In the genomic region with DNA sequence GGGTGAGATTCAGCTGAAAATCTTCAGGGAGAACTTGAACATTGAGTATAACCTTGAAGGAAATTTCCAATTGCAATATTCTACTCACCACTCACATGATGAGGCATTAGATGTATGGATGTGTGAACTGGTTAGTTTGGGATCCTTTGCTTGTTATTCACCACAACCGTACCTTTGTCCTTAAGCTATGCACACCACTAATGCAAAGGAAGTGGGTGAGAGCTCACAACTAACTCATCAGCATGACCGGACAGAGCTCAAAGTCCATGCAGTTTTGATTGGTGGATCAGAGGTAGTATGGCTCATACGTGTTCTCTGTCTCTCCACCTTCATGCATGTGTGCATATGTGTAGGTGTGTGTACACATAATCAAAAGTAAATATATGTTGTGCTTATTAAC, we compare ENCODE assay signal across 25 cellular contexts. TPM values are rescaled to one million over a fixed set of nuclear protein-coding genes. Genes with fewer than 3 reads are reported as not detected.
A peak's percentile ranks its signal among the peaks of the same experiment; 100 is the strongest.
DNase-seq lines count a peak whose midpoint lies in the region; ATAC-seq, FAIRE-seq and TF ChIP-seq lines count a peak whose summit lies in the region.
"Had no signal": no experiment of that assay in that cellular context is flagged by ENCODE, and none has a peak within 500 bp of the region (broad histone marks: within the 10 kb centered on the region; RNA-seq: fewer than 3 reads in every experiment).

No MANE protein-coding gene starts in this region.

- POLR2A ChIA-PET in PC-3 (lab: Charles Lee; ENCODE audit: unreplicated experiment), result no interaction called here

- H3K27me3 ChIP-seq in PC-3 (ENCODE audit: low read length), result peaks cover 89% of the 10 kb centered on the region
- no peaks in the 10 kb centered on the region for H3K27me3 ChIP-seq in foreskin keratinocyte
- no peaks in the 10 kb centered on the region for H3K27me3 ChIP-seq in small intestine (ENCODE audit: control insufficient read depth in 2 of 2, insufficient read depth in 2 of 2, low read length in 2 of 2)
- H3K27me3 ChIP-seq in uterus, result no peaks in the 10 kb centered on the region
- H3K27me3 ChIP-seq: BE2C; BLaER1 treated with 17β-estradiol and CSF1 and Interleukin-3, amounts not matched to agents 10 nM and 100 nM had no signal

- H3K9me2 ChIP-seq in PC-3 (replicated peaks; ENCODE audit: low read length), result no peaks in the 10 kb centered on the region

- no peak for ATAC-seq in PC-3
- peak; percentile 34 for ATAC-seq in foreskin keratinocyte
- ATAC-seq in GM19455 (IDR thresholded peaks at IDR 0.05; ENCODE audit: unreplicated experiment), result no peak
- ATAC-seq: A549, HCT116 had no signal

- H3K4me3 ChIP-seq in PC-3 (ENCODE audit: low read length) (no peak overlapping the region), small intestine (ENCODE audit: low read depth in 1 of 2, low read length in 2 of 2) (no peak overlapping the region), uterus (no peak overlapping the region)
- H3K4me3 ChIP-seq: A549; BLaER1 treated with 17β-estradiol and CSF1 and Interleukin-3, amounts not matched to agents 10 nM and 100 nM had no signal

- BruUV-seq in PC-3 (replicated peaks; lab: Mats Ljungman, UMichigan), result no TSS peak

- H2AFZ ChIP-seq in PC-3 (ENCODE audit: low read length), result no peak overlapping the region

- no peaks in the 10 kb centered on the region for H3F3A ChIP-seq in PC-3 (ENCODE audit: low read length, unreplicated experiment)

- CTCF ChIA-PET in PC-3 (lab: Charles Lee), result no interaction called here

- FAIRE-seq in small intestine (lab: Jason Lieb, UNC), result no peak
- FAIRE-seq: A549, G401.6, GM12892, GM19239 had no signal

- H3K79me2 ChIP-seq in PC-3 (ENCODE audit: low read length), result no peaks in the 10 kb centered on the region

- H3K4me1 ChIP-seq in PC-3 (ENCODE audit: insufficient read depth, low read length), result no peaks in the 10 kb centered on the region
- H3K4me1 ChIP-seq in foreskin keratinocyte, result no peaks in the 10 kb centered on the region
- H3K4me1 ChIP-seq in small intestine (ENCODE audit: control insufficient read depth in 2 of 2, insufficient read depth in 1 of 2, low read depth in 1 of 2, low read length in 1 of 2), result peaks cover 0 to 2% of the 10 kb centered on the region in 2 donors
- H3K4me1 ChIP-seq in uterus, result no peaks in the 10 kb centered on the region
- H3K4me1 ChIP-seq: A549; BE2C; BLaER1 treated with 17β-estradiol and CSF1 and Interleukin-3, amounts not matched to agents 10 nM and 100 nM had no signal

- H4K20me1 ChIP-seq in PC-3 (ENCODE audit: low read length), result no peaks in the 10 kb centered on the region
- H4K20me1 ChIP-seq: BLaER1 treated with 17β-estradiol and CSF1 and Interleukin-3, amounts not matched to agents 10 nM and 100 nM had no signal

- no peaks in the 10 kb centered on the region for H3K36me3 ChIP-seq in PC-3 (ENCODE audit: low read depth, low read length)
- no peaks in the 10 kb centered on the region for H3K36me3 ChIP-seq in small intestine (ENCODE audit: control insufficient read depth in 2 of 2, insufficient read depth in 2 of 2, low read length in 2 of 2)
- H3K36me3 ChIP-seq in uterus, result no peaks in the 10 kb centered on the region
- H3K36me3 ChIP-seq: BE2C; BLaER1 treated with 17β-estradiol and CSF1 and Interleukin-3, amounts not matched to agents 10 nM and 100 nM had no signal

- intact Hi-C loops in PC-3 (cut with micrococcal nuclease) (no loop called here), uterus (cut with DNase I; ENCODE audit: low total_unique reads) (no loop called here)

- H3K9me3 ChIP-seq in PC-3 (ENCODE audit: low read length) (no peaks in the 10 kb centered on the region), small intestine (ENCODE audit: control insufficient read depth, low read depth) (no peaks in the 10 kb centered on the region), uterus (no peaks in the 10 kb centered on the region)
- H3K9me3 ChIP-seq: A549; BE2C; BLaER1 treated with 17β-estradiol and CSF1 and Interleukin-3, amounts not matched to agents 10 nM and 100 nM had no signal

- no peak overlapping the region for H3K4me2 ChIP-seq in PC-3 (ENCODE audit: low read length)
- H3K4me2 ChIP-seq: A549; BLaER1 treated with 17β-estradiol and CSF1 and Interleukin-3, amounts not matched to agents 10 nM and 100 nM had no signal

- no peak overlapping the region for H3K9ac ChIP-seq in PC-3 (ENCODE audit: low read length)
- H3K9ac ChIP-seq: BLaER1 treated with 17β-estradiol and CSF1 and Interleukin-3, amounts not matched to agents 10 nM and 100 nM had no signal

- DNase-seq in PC-3, result peak; percentile 22
- peak; percentile 36 for DNase-seq in SW480 (ENCODE audit: low spot score)
- DNase-seq in foreskin keratinocyte, result peak in 1 of 2 donors; percentile 13
- peak; percentile 90 for DNase-seq in small intestine
- DNase-seq in kidney glomerular epithelial cell (lab: John Stamatoyannopoulos, UW), result no peak
- no peak for DNase-seq in uterus
- DNase-seq in stimulated activated naive CD4-positive, alpha-beta T cell (lab: John Stamatoyannopoulos, UW), result no peak
- DNase-seq: 8988T; ACHN; AML-193; BE2C; CD4-positive, alpha-beta T cell; CD8-positive, alpha-beta memory T cell; DMS153; DND-41; GOT3; H9 had no signal

- WGBS in small intestine, 3 donors, result 25 to 67% (median 45%) methylated on average over 3 of the region's 3 CpGs

- no peak for TF ChIP-seq CTCF in PC-3 (conservative IDR thresholded peaks at IDR 0.05; ENCODE audit: low read depth, low read length)
- no peak for TF ChIP-seq CTCF in foreskin keratinocyte (conservative IDR thresholded peaks at IDR 0.05)
- TF ChIP-seq CTCF in uterus (IDR thresholded peaks at IDR 0.05), result no peak

- H3K27ac ChIP-seq in PC-3 (ENCODE audit: low read length) (no peak overlapping the region), foreskin keratinocyte (no peak overlapping the region), small intestine (ENCODE audit: low read depth in 1 of 2, low read length in 1 of 2) (no peak overlapping the region), uterus (no peak overlapping the region)
- H3K27ac ChIP-seq: A549; BLaER1 treated with 17β-estradiol and CSF1 and Interleukin-3, amounts not matched to agents 10 nM and 100 nM had no signal

- TF ChIP-seq POLR2A in uterus (IDR thresholded peaks at IDR 0.05), result no peak

RNA-seq across cellular contexts. Expression of gene MROH9, which starts 43.5 kb away (rescaled TPM):
- total RNA-seq in PC-3 (2014; rRNA removed) (not detected in 2 replicates), foreskin keratinocyte (not detected in 2 replicates), uterus (under 1 TPM in 1 of 4 donors, not detected in 3; 0.69 TPM)
- polyA plus RNA-seq in foreskin keratinocyte (not detected in 2 replicates), small intestine (not detected)
- total RNA-seq: CD4-positive, alpha-beta T cell; CD8-positive, alpha-beta memory T cell; H9 had no signal
- polyA plus RNA-seq: A549; CD14-positive monocyte; CD8-positive, alpha-beta memory T cell had no signal

Comparison
In these comparisons a context has a peak if more than half of its experiments do, and no peak if none do; other contexts are left out.
1. DNase-seq: peak in PC-3 (single experiment), SW480 (single experiment) and small intestine (single experiment); none in kidney glomerular epithelial cell (single experiment), uterus (0 of 2) and stimulated activated naive CD4-positive, alpha-beta T cell (0 of 6).